Comparison of ENCODE assay signal across 1 cellular context in genomic region chr19:17303167-17303939, GRCh38.
A peak's percentile ranks its signal among the peaks of the same experiment; 100 is the strongest.
TF ChIP-seq lines count a peak whose summit lies in the region.

Gene ABHD8 (minus strand): TSS chr19:17303425. CDS start chr19:17301616, 1,809 bp downstream.

TF ChIP-seq in WTC11, 78 proteins besides CTCF, POLR2A, EP300 and RAD21 (continued from another document):
- TF ChIP-seq MAX (CRISPR knock-in tag; IDR thresholded peaks at IDR 0.05) (peak; percentile 61; the same call in 1 of the 2 replicates), ZNF423 (CRISPR knock-in tag; IDR thresholded peaks at IDR 0.05) (no peak), AFF4 (CRISPR knock-in tag; IDR thresholded peaks at IDR 0.05; ENCODE audit: borderline replicate concordance) (no peak), FOXK1 (CRISPR knock-in tag; IDR thresholded peaks at IDR 0.05) (peak; percentile 82), TP53 (CRISPR knock-in tag; IDR thresholded peaks at IDR 0.05) (no peak), CREB1 (CRISPR knock-in tag; IDR thresholded peaks at IDR 0.05) (peak; percentile 46; the same call in 1 of the 2 replicates), HMGA2 (CRISPR knock-in tag; IDR thresholded peaks at IDR 0.05) (no peak), ZNF281 (CRISPR knock-in tag; IDR thresholded peaks at IDR 0.05) (peak; percentile 83; the same call in 1 of the 2 replicates), E2F5 (CRISPR knock-in tag; IDR thresholded peaks at IDR 0.05) (peak; percentile 70; the same call in 1 of the 2 replicates), MYBL2 (CRISPR knock-in tag; IDR thresholded peaks at IDR 0.05) (0 out of 2 replicates have a peak, but pooled peaks have one; percentile 72), ZBTB43 (CRISPR knock-in tag; IDR thresholded peaks at IDR 0.05) (0 out of 2 replicates have a peak, but pooled peaks have one; percentile 51), JAZF1 (CRISPR knock-in tag; IDR thresholded peaks at IDR 0.05) (no peak), SMAD3 (CRISPR knock-in tag; IDR thresholded peaks at IDR 0.05; ENCODE audit: borderline replicate concordance) (no peak), HMGXB4 (CRISPR knock-in tag; IDR thresholded peaks at IDR 0.05) (peak; percentile 93), GABPB1 (CRISPR knock-in tag; IDR thresholded peaks at IDR 0.05) (peak; percentile 39; the same call in 1 of the 2 replicates), E2F1 (CRISPR knock-in tag; IDR thresholded peaks at IDR 0.05) (peak; percentile 61; the same call in 1 of the 2 replicates), USF1 (CRISPR knock-in tag; IDR thresholded peaks at IDR 0.05) (peak; percentile 90)
